In the genomic region with DNA sequence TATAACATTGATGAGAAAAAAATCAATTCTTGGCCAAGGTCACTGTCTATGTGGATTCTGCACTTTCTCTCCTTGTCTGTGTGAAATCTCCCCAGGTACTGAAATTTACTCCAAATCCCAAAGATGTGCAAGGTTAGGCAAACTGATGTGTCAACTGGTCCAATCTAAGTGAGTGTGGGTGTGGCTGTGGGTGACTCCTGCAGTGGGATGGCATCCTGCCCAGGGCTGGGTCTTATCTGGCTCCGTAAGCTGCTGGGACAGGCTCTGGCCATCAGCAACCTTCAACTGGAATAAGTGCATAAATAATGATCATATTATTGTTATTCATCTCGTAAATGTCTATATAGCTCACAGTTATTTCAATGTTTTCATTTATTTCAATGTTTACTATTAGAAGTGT, we compare ENCODE assay signal across 21 cellular contexts.
DNase-seq lines count a peak whose midpoint lies in the region; ATAC-seq and TF ChIP-seq lines count a peak whose summit lies in the region.
"Had no signal": no experiment of that assay in that cellular context is flagged by ENCODE, and none has a peak within 500 bp of the region (broad histone marks: within the 10 kb centered on the region; RNA-seq: fewer than 3 reads in every experiment).

No MANE protein-coding gene starts in this region.

- no peak for TF ChIP-seq POLR2A in heart left ventricle (IDR thresholded peaks at IDR 0.05)

- no peak for TF ChIP-seq CTCF in right atrium auricular region (IDR thresholded peaks at IDR 0.05)
- TF ChIP-seq CTCF in astrocyte of the spinal cord (IDR thresholded peaks at IDR 0.05; ENCODE audit: low read depth, low read length), result no peak
- TF ChIP-seq CTCF in heart left ventricle (IDR thresholded peaks at IDR 0.05), result no peak

- H3K27me3 ChIP-seq in right atrium auricular region, result no peaks in the 10 kb centered on the region
- H3K27me3 ChIP-seq in heart left ventricle, result no peaks in the 10 kb centered on the region
- H3K27me3 ChIP-seq: spleen had no signal

- in situ Hi-C loops in astrocyte of the spinal cord (cut with HindIII; ENCODE audit: low sequenced_read_pairs), result no loop called here

- ATAC-seq in Right ventricle myocardium inferior, result peak; percentile 63
- ATAC-seq in heart left ventricle, result peak; percentile 65 to 90 (median 82)
- ATAC-seq: foreskin keratinocyte, HepG2 had no signal

- peaks cover 5 to 16% of the 10 kb centered on the region in 2 donors for H3K9me3 ChIP-seq in right atrium auricular region
- H3K9me3 ChIP-seq in heart left ventricle, result peaks cover 0 to 19% (median 4%) of the 10 kb centered on the region in 12 donors

- WGBS in heart left ventricle, 4 donors, result 55 to 68% (median 62%) methylated on average over 2 of the region's 2 CpGs

- intact Hi-C loops in Right ventricle myocardium inferior (cut with DNase I), result no loop called here
- intact Hi-C loops in heart left ventricle (cut with DNase I), result no loop called here

- no peak overlapping the region for H3K4me3 ChIP-seq in right atrium auricular region
- H3K4me3 ChIP-seq in astrocyte of the spinal cord (ENCODE audit: low read depth, low read length), result no peak overlapping the region
- no peak overlapping the region for H3K4me3 ChIP-seq in heart left ventricle
- H3K4me3 ChIP-seq: spleen had no signal

- H3K4me1 ChIP-seq in right atrium auricular region, result peaks cover 0 to 5% of the 10 kb centered on the region in 2 donors
- H3K4me1 ChIP-seq in heart left ventricle, result peaks cover 0 to 21% (median 0%) of the 10 kb centered on the region in 12 donors
- H3K4me1 ChIP-seq: Caco-2, foreskin keratinocyte, spleen had no signal

- DNase-seq in Right ventricle myocardium inferior (ENCODE audit: missing footprints) (peak; percentile 84), right atrium auricular region (ENCODE audit: low spot score) (no peak), astrocyte of the spinal cord (ENCODE audit: low read depth, low spot score) (peak; percentile 25), heart left ventricle (peak; percentile 33 to 77 (median 76)), cerebellum (ENCODE audit: low spot score) (no peak)
- DNase-seq in activated CD4-positive, CD25-positive, alpha-beta regulatory T cell treated with anti-CD3 and anti-CD28 coated beads, Interleukin-2, amount 50 U/mL, for 72 hours, result no peak
- DNase-seq in activated CD4-positive, alpha-beta T cell treated with anti-CD3 and anti-CD28 coated beads for 48 hours, result no peak
- no peak for DNase-seq in central memory CD4-positive, alpha-beta T cell
- DNase-seq: activated CD4-positive, alpha-beta T cell treated with anti-CD3 and anti-CD28 coated beads, Interleukin-2, amount 50 U/mL, for 1 hour; activated effector memory CD4-positive, alpha-beta T cell treated with anti-CD3 and anti-CD28 coated beads, Interleukin-2, amount 50 U/mL, for 16 hours; Caco-2; endodermal cell; foreskin keratinocyte; HCEC 1CT; NCI-H1436 treated with DMSO at 0.1 percent for 48 hours; NCI-H526 treated with DMSO at 0.1 percent for 48 hours; occipital lobe; SHP77 treated with DMSO at 0.1 percent for 48 hours; spleen; stimulated activated CD4-positive, alpha-beta T cell treated with anti-CD3 and anti-CD28 coated beads, Interleukin-4, amount 100 ng/mL, for 4 hours had no signal

- H3K36me3 ChIP-seq in right atrium auricular region (no peaks in the 10 kb centered on the region), heart left ventricle (no peaks in the 10 kb centered on the region)
- H3K36me3 ChIP-seq: spleen had no signal

- no peak overlapping the region for H3K27ac ChIP-seq in right atrium auricular region
- H3K27ac ChIP-seq in heart left ventricle, result no peak overlapping the region
- H3K27ac ChIP-seq: foreskin keratinocyte, spleen had no signal

Comparison
In these comparisons a context has a peak if more than half of its experiments do, and no peak if none do; other contexts are left out.
1. DNase-seq: peak in Right ventricle myocardium inferior (single experiment), astrocyte of the spinal cord (single experiment) and heart left ventricle (5 of 5); none in right atrium auricular region (single experiment), activated CD4-positive, CD25-positive, alpha-beta regulatory T cell treated with anti-CD3 and anti-CD28 coated beads, Interleukin-2, amount 50 U/mL, for 72 hours (single experiment), activated CD4-positive, alpha-beta T cell treated with anti-CD3 and anti-CD28 coated beads for 48 hours (single experiment), central memory CD4-positive, alpha-beta T cell (single experiment) and cerebellum (single experiment).